In genomic region chr15:72782993-72783562, GRCh38 we compare ENCODE assay signal across 7 cellular contexts. TPM values are rescaled to one million over a fixed set of nuclear protein-coding genes. Genes with fewer than 3 reads are reported as not detected.
A peak's percentile ranks its signal among the peaks of the same experiment; 100 is the strongest.
DNase-seq lines count a peak whose midpoint lies in the region; ATAC-seq, FAIRE-seq and TF ChIP-seq lines count a peak whose summit lies in the region.

No MANE protein-coding gene starts in this region.

- peak overlapping the region; percentile 92 for H3K27ac ChIP-seq in MM.1S (ENCODE audit: low read length)
- peak overlapping the region; percentile 76 to 94 (median 88) for H3K27ac ChIP-seq in pancreas

- H3K9me3 Mint-ChIP-seq in activated CD8-positive, alpha-beta T cell treated with anti-CD3 and anti-CD28 coated beads for 36 hours, result no peaks in the 10 kb centered on the region
- H3K9me3 Mint-ChIP-seq in glutamatergic neuron (ENCODE audit: unreplicated experiment), result peaks cover 8% of the 10 kb centered on the region

- H3K4me3 ChIP-seq in MM.1S (ENCODE audit: low read length) (peak overlapping the region; percentile 95), pancreas (peak overlapping the region; percentile 75 to 100 (median 95))

- H3K9ac ChIP-seq in MM.1S (ENCODE audit: low read length), result peak overlapping the region; percentile 95

- no peak for FAIRE-seq in pancreas (lab: Jason Lieb, UNC)

- POLR2A ChIA-PET in activated CD8-positive, alpha-beta T cell treated with anti-CD3 and anti-CD28 coated beads for 36 hours (lab: Charles Lee), result interaction anchor here (0.7 to 2.0 kb wide), 10 partner anchors 10 to 458 kb away, joined by 3 to 11 read pairs (median 3); partner anchors contain the start of genes BBS4 and HIGD2B

- no peaks in the 10 kb centered on the region for H3K27me3 ChIP-seq in MM.1S (replicated peaks; ENCODE audit: insufficient read depth, low read length)
- H3K27me3 ChIP-seq in pancreas, result no peaks in the 10 kb centered on the region

- H3K79me2 ChIP-seq in MM.1S (ENCODE audit: low read length), result peaks cover 54% of the 10 kb centered on the region

- H3K4me1 Mint-ChIP-seq in activated CD8-positive, alpha-beta T cell treated with anti-CD3 and anti-CD28 coated beads for 36 hours (ENCODE audit: low read depth), result peaks cover 52% of the 10 kb centered on the region
- H3K4me1 Mint-ChIP-seq in glutamatergic neuron (ENCODE audit: low read depth, unreplicated experiment), result peaks cover 17% of the 10 kb centered on the region

- TF ChIP-seq CTCF in MM.1S (IDR thresholded peaks at IDR 0.05; ENCODE audit: low read length) (no peak), glutamatergic neuron (IDR thresholded peaks at IDR 0.05; ENCODE audit: partially characterized antibody, unreplicated experiment) (no peak), pancreas (IDR thresholded peaks at IDR 0.05) (no peak)
- no peak for TF ChIP-seq CTCF in activated CD8-positive, alpha-beta T cell treated with anti-CD3 and anti-CD28 coated beads for 36 hours (IDR thresholded peaks at IDR 0.05)

- H3K36me3 ChIP-seq in MM.1S (replicated peaks; ENCODE audit: insufficient read depth, low read length), result 0 out of 2 replicates have a peak, but pooled peaks cover 6% of the 10 kb centered on the region
- no peaks in the 10 kb centered on the region for H3K36me3 ChIP-seq in pancreas

- peak overlapping the region; percentile 84 for H3K4me2 ChIP-seq in MM.1S (ENCODE audit: low read depth, low read length)

- peak overlapping the region; percentile 100 for H3K27ac Mint-ChIP-seq in activated CD8-positive, alpha-beta T cell treated with anti-CD3 and anti-CD28 coated beads for 36 hours
- peak overlapping the region; percentile 90 for H3K27ac Mint-ChIP-seq in glutamatergic neuron (ENCODE audit: unreplicated experiment)

- H2AFZ ChIP-seq in MM.1S (ENCODE audit: low read length), result peak overlapping the region; percentile 72

- H3K36me3 Mint-ChIP-seq in activated CD8-positive, alpha-beta T cell treated with anti-CD3 and anti-CD28 coated beads for 36 hours (ENCODE audit: low read depth), result peaks cover 41% of the 10 kb centered on the region
- no peaks in the 10 kb centered on the region for H3K36me3 Mint-ChIP-seq in glutamatergic neuron (ENCODE audit: unreplicated experiment)

- no peaks in the 10 kb centered on the region for H3K9me2 ChIP-seq in MM.1S (replicated peaks; ENCODE audit: insufficient read depth, low read length)

- WGBS in pancreas, 2 donors, result 0 to 1% methylated on average over 37 to 46 of the region's 46 CpGs

- H4K20me1 ChIP-seq in MM.1S (ENCODE audit: insufficient read depth, low read length), result peaks cover 2% of the 10 kb centered on the region; the same call in 1 of the 2 replicates

- H3K4me3 Mint-ChIP-seq in activated CD8-positive, alpha-beta T cell treated with anti-CD3 and anti-CD28 coated beads for 36 hours, result peak overlapping the region; percentile 98
- peak overlapping the region; percentile 99 for H3K4me3 Mint-ChIP-seq in glutamatergic neuron (ENCODE audit: unreplicated experiment)

- TF ChIP-seq POLR2A in GM18505 (IDR thresholded peaks at IDR 0.05; ENCODE audit: borderline replicate concordance, extremely low read depth, insufficient read depth, insufficient read length), result no peak

- intact Hi-C loops in activated CD8-positive, alpha-beta T cell treated with anti-CD3 and anti-CD28 coated beads for 36 hours (cut with micrococcal nuclease), result no loop called here
- intact Hi-C loops in pancreas (cut with DNase I), result loop anchor here in 1 of 3 donors (10.0 kb wide), 1 partner anchor 292 kb away; no protein-coding TSS in a partner anchor

- ATAC-seq in GM18505 (IDR thresholded peaks at IDR 0.05; ENCODE audit: unreplicated experiment) (peak; percentile 26), pancreas (peak; percentile 29 to 61 (median 42))
- peak; percentile 16 for ATAC-seq in activated CD8-positive, alpha-beta T cell treated with anti-CD3 and anti-CD28 coated beads for 36 hours

- DNase-seq in HCEC 1CT (peak; percentile 20), MM.1S (peak; percentile 74), glutamatergic neuron (no peak), pancreas (peak in 1 of 6 donors; percentile 68), NCI-H2081 (lab: John Stamatoyannopoulos, UW) (no peak)
- DNase-seq in activated CD8-positive, alpha-beta T cell treated with anti-CD3 and anti-CD28 coated beads for 36 hours, result peak; percentile 54

- no peaks in the 10 kb centered on the region for H3K27me3 Mint-ChIP-seq in activated CD8-positive, alpha-beta T cell treated with anti-CD3 and anti-CD28 coated beads for 36 hours
- H3K27me3 Mint-ChIP-seq in glutamatergic neuron (ENCODE audit: unreplicated experiment), result peaks cover 7% of the 10 kb centered on the region

- CTCF ChIA-PET in activated CD8-positive, alpha-beta T cell treated with anti-CD3 and anti-CD28 coated beads for 36 hours (lab: Charles Lee), result no interaction called here

- H3K4me1 ChIP-seq in MM.1S (ENCODE audit: low read length), result peaks cover 13% of the 10 kb centered on the region
- H3K4me1 ChIP-seq in pancreas, result peaks cover 10 to 24% (median 13%) of the 10 kb centered on the region in 3 donors

- no peaks in the 10 kb centered on the region for H3K9me3 ChIP-seq in MM.1S (replicated peaks; ENCODE audit: insufficient read depth, low read length)
- no peaks in the 10 kb centered on the region for H3K9me3 ChIP-seq in pancreas

- H3F3A ChIP-seq in MM.1S (ENCODE audit: insufficient read depth, low read length), result peaks cover 16% of the 10 kb centered on the region

RNA-seq across cellular contexts. Expression of gene ADPGK, which starts 0.5 kb away (rescaled TPM):
- 10 to 100 TPM; 63.7 to 65.1 TPM for total RNA-seq in activated CD8-positive, alpha-beta T cell treated with anti-CD3 and anti-CD28 coated beads for 36 hours
- 33.5 TPM for total RNA-seq in glutamatergic neuron (ENCODE audit: unreplicated experiment)
- total RNA-seq in pancreas, result 10 to 100 TPM; 22.9 to 32.9 (median 25.6) TPM
- 10 to 100 TPM; 32.6 to 43.3 TPM for polyA plus RNA-seq in pancreas

Comparison
In these comparisons a context has a peak if more than half of its experiments do, and no peak if none do; other contexts are left out.
1. DNase-seq: peak in HCEC 1CT (single experiment), MM.1S (single experiment) and activated CD8-positive, alpha-beta T cell treated with anti-CD3 and anti-CD28 coated beads for 36 hours (single experiment); none in glutamatergic neuron (single experiment) and NCI-H2081 (0 of 2).
2. Peak in every context shown above with its lines, with median percentiles within 50 percentile points of each other: ATAC-seq.